1 cellular context compared by ENCODE assay signal in genomic region chr18:22538463-22538862, GRCh38.
TF ChIP-seq lines count a peak whose summit lies in the region.

No MANE protein-coding gene starts in this region.

TF ChIP-seq in GM23338, 12 proteins besides CTCF, POLR2A, EP300 and RAD21 (continued from another document):
- no peak for TF ChIP-seq ZNF462 (CRISPR knock-in tag; IDR thresholded peaks at IDR 0.05)
- TF ChIP-seq JUNB (IDR thresholded peaks at IDR 0.05; ENCODE audit: unreplicated experiment): no peak
- no peak for TF ChIP-seq EZH2phosphoT487 (IDR thresholded peaks at IDR 0.05; ENCODE audit: unreplicated experiment)
- TF ChIP-seq ETS1 (IDR thresholded peaks at IDR 0.05): no peak
- no peak for TF ChIP-seq REST (IDR thresholded peaks at IDR 0.05; ENCODE audit: unreplicated experiment)
- TF ChIP-seq NANOG (IDR thresholded peaks at IDR 0.05; ENCODE audit: borderline replicate concordance): no peak
- TF ChIP-seq STAT1 (IDR thresholded peaks at IDR 0.05; ENCODE audit: unreplicated experiment): no peak
- no peak for TF ChIP-seq CREB1 (CRISPR knock-in tag; IDR thresholded peaks at IDR 0.05; ENCODE audit: low read depth)
TF ChIP-seq in GM23338: peak in this region for 0.
